ENCODE assay signal across 8 cellular contexts in genomic region chr7:111098011-111098925, GRCh38. TPM values are rescaled to one million over a fixed set of nuclear protein-coding genes. Genes with fewer than 3 reads are reported as not detected.
DNase-seq lines count a peak whose midpoint lies in the region; ATAC-seq, FAIRE-seq and TF ChIP-seq lines count a peak whose summit lies in the region.

No MANE protein-coding gene starts in this region.

- no peaks in the 10 kb centered on the region for H3K9me3 ChIP-seq in upper lobe of left lung

- peak; percentile 27 for DNase-seq in LHCN-M2 (ENCODE audit: low read depth)
- peak; percentile 30 for DNase-seq in T-helper 9 cell
- no peak for DNase-seq in central memory CD8-positive, alpha-beta T cell (ENCODE audit: low spot score in 2 of 2)
- DNase-seq in medulla oblongata (ENCODE audit: extremely low spot score): peak; percentile 78
- DNase-seq in upper lobe of left lung: peak in 1 of 2 donors; percentile 28
- no peak for DNase-seq in HTR-8/SVneo (ENCODE audit: insufficient read length, low spot score)

- FAIRE-seq in HTR-8/SVneo (lab: Jason Lieb, UNC): no peak

- H3K36me3 ChIP-seq in upper lobe of left lung: no peaks in the 10 kb centered on the region

- no peaks in the 10 kb centered on the region for H3K4me1 Mint-ChIP-seq in central memory CD8-positive, alpha-beta T cell

- no peak for TF ChIP-seq EP300 in upper lobe of left lung (IDR thresholded peaks at IDR 0.05)

- TF ChIP-seq CTCF in GM12872 (IDR thresholded peaks at IDR 0.05; ENCODE audit: insufficient read depth, low read depth, low read length) (peak; percentile 78), upper lobe of left lung (IDR thresholded peaks at IDR 0.05) (peak in 4 of 6 experiments; percentile 32 to 52 (median 44))

- H3K4me1 ChIP-seq in upper lobe of left lung: no peaks in the 10 kb centered on the region

- no peak overlapping the region for H3K4me3 Mint-ChIP-seq in central memory CD8-positive, alpha-beta T cell

- no peak overlapping the region for H3K27ac Mint-ChIP-seq in central memory CD8-positive, alpha-beta T cell (ENCODE audit: low read depth)

- 31 to 38% methylated on average over 10 of the region's 10 CpGs for WGBS in upper lobe of left lung, 2 donors

- peaks cover 2% of the 10 kb centered on the region for H3K36me3 Mint-ChIP-seq in central memory CD8-positive, alpha-beta T cell (ENCODE audit: insufficient read depth)

- H3K4me3 ChIP-seq in upper lobe of left lung: no peak overlapping the region

- TF ChIP-seq POLR2A in upper lobe of left lung (IDR thresholded peaks at IDR 0.05): no peak

- no peaks in the 10 kb centered on the region for H3K9me3 Mint-ChIP-seq in central memory CD8-positive, alpha-beta T cell

- H3K27ac ChIP-seq in upper lobe of left lung: no peak overlapping the region

- no peaks in the 10 kb centered on the region for H3K27me3 Mint-ChIP-seq in central memory CD8-positive, alpha-beta T cell

- ATAC-seq in GM21619 (IDR thresholded peaks at IDR 0.05; ENCODE audit: unreplicated experiment): peak; percentile 89
- peak; percentile 58 for ATAC-seq in central memory CD8-positive, alpha-beta T cell (replicated peaks; ENCODE audit: extremely low read depth, poor library complexity, severe bottlenecking)
- no peak for ATAC-seq in upper lobe of left lung (ENCODE audit: low FRiP score in 2 of 2)

- no peaks in the 10 kb centered on the region for H3K27me3 ChIP-seq in upper lobe of left lung

RNA-seq across cellular contexts. Expression of gene LRRN3, which starts 7.3 kb away (rescaled TPM):
- total RNA-seq in LHCN-M2 (2014; rRNA removed) (0.64 and 0.69 TPM in 2 replicates), upper lobe of left lung (1 to 10 TPM in 4 of 6 donors, under 1 TPM in 1, not detected in 1; 0.89 to 5.4 (median 2.6) TPM)
- polyA plus RNA-seq in LHCN-M2 (2012): 0.07 TPM

Comparison
In these comparisons a context has a peak if more than half of its experiments do, and no peak if none do; other contexts are left out.
1. ATAC-seq: peak in GM21619 (single experiment) and central memory CD8-positive, alpha-beta T cell (single experiment); none in upper lobe of left lung (0 of 2).
2. DNase-seq: peak in LHCN-M2 (single experiment), T-helper 9 cell (single experiment) and medulla oblongata (single experiment); none in central memory CD8-positive, alpha-beta T cell (0 of 2) and HTR-8/SVneo (single experiment).